Comparison of ENCODE assay signal across 1 cellular context in the genomic region with DNA sequence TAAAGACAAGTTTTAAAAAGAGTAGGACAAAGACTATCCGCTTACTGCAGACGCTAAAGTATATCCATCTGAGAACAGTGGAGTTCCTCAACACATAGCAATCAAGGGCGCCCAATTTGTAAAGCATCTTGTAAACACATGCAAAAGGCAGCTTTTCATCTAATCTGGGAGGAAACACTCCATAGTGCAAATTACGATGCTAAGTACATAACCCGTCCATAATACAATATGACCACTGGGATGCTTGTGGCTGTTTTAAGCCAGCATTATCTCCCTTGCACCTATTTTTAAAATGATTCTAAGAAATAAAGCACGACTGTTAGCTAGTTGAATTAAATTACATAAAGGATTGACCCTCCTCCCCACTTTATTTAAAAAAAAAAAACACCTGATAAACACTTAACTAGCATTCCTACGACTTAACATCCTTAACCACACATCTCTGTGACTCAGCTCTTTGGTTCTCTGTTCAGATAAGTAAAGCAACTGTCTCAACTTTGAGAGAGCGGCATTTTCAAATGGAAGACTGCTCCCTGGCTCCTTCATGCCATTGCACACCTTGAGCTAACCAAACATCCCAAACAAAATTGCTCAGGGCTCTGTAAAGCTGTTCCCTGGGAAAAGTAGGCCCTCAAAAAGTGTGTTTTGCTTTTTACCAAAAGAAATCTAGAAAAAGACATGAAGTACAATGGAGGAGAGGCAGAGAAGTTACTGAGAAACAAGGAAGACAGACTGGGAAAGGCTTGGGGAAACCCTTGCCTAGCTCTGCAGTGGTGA.
TF ChIP-seq lines count a peak whose summit lies in the region.

No MANE protein-coding gene starts in this region.

TF ChIP-seq in K562, 482 proteins besides CTCF, POLR2A, EP300 and RAD21 (continued from another document and continues in another):
- TF ChIP-seq, protein P1, sequence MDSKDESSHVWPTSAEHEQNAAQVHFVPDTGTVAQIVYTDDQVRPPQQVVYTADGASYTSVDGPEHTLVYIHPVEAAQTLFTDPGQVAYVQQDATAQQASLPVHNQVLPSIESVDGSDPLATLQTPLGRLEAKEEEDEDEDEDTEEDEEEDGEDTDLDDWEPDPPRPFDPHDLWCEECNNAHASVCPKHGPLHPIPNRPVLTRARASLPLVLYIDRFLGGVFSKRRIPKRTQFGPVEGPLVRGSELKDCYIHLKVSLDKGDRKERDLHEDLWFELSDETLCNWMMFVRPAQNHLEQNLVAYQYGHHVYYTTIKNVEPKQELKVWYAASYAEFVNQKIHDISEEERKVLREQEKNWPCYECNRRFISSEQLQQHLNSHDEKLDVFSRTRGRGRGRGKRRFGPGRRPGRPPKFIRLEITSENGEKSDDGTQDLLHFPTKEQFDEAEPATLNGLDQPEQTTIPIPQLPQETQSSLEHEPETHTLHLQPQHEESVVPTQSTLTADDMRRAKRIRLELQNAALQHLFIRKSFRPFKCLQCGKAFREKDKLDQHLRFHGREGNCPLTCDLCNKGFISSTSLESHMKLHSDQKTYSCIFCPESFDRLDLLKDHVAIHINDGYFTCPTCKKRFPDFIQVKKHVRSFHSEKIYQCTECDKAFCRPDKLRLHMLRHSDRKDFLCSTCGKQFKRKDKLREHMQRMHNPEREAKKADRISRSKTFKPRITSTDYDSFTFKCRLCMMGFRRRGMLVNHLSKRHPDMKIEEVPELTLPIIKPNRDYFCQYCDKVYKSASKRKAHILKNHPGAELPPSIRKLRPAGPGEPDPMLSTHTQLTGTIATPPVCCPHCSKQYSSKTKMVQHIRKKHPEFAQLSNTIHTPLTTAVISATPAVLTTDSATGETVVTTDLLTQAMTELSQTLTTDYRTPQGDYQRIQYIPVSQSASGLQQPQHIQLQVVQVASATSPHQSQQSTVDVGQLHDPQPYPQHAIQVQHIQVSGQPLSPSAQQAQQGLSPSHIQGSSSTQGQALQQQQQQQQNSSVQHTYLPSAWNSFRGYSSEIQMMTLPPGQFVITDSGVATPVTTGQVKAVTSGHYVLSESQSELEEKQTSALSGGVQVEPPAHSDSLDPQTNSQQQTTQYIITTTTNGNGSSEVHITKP (IDR thresholded peaks at IDR 0.05; ENCODE audit: partially characterized antibody), result no peak
- no peak for TF ChIP-seq RAD51 (IDR thresholded peaks at IDR 0.05; ENCODE audit: borderline replicate concordance, low read depth)
- TF ChIP-seq TFAM (CRISPR knock-in tag; conservative IDR thresholded peaks at IDR 0.05), result no peak
- no peak for TF ChIP-seq YBX1 (IDR thresholded peaks at IDR 0.05)
- TF ChIP-seq MYBL2 (IDR thresholded peaks at IDR 0.05; ENCODE audit: low read depth), result no peak; the same call in 1 of the 2 replicates
- no peak for TF ChIP-seq MYBL2 (CRISPR knock-in tag; IDR thresholded peaks at IDR 0.05; ENCODE audit: borderline replicate concordance)
- 0 out of 2 replicates have a peak, but pooled peaks have one; percentile 21 for TF ChIP-seq ZBTB17 (CRISPR knock-in tag; IDR thresholded peaks at IDR 0.05)
- no peak for TF ChIP-seq POLR3G (IDR thresholded peaks at IDR 0.05; ENCODE audit: extremely low read depth, insufficient read length, insufficient replicate concordance)
- TF ChIP-seq CHD2 (IDR thresholded peaks at IDR 0.05; ENCODE audit: low read depth, low read length), result no peak
- no peak for TF ChIP-seq ZNF830 (CRISPR knock-in tag; IDR thresholded peaks at IDR 0.05)
- TF ChIP-seq FOXK2 (conservative IDR thresholded peaks at IDR 0.05 in 1 of 2, IDR thresholded peaks at IDR 0.05 in 1 of 2; ENCODE audit: low read depth in 2 of 2), result peak; percentile 48 to 72; a peak in 2 of 4 replicates
- no peak for TF ChIP-seq SUPT5H (IDR thresholded peaks at IDR 0.05)
- no peak for TF ChIP-seq CBFB (CRISPR knock-in tag; IDR thresholded peaks at IDR 0.05)
- TF ChIP-seq EWSR1 (IDR thresholded peaks at IDR 0.05; ENCODE audit: borderline replicate concordance, low read depth, partially characterized antibody), result no peak
- no peak for TF ChIP-seq ATF1 (CRISPR knock-in tag; IDR thresholded peaks at IDR 0.05)
- TF ChIP-seq ATF1 (tag; IDR thresholded peaks at IDR 0.05), result 0 out of 2 replicates have a peak, but pooled peaks have one; percentile 24
- TF ChIP-seq, protein P2, sequence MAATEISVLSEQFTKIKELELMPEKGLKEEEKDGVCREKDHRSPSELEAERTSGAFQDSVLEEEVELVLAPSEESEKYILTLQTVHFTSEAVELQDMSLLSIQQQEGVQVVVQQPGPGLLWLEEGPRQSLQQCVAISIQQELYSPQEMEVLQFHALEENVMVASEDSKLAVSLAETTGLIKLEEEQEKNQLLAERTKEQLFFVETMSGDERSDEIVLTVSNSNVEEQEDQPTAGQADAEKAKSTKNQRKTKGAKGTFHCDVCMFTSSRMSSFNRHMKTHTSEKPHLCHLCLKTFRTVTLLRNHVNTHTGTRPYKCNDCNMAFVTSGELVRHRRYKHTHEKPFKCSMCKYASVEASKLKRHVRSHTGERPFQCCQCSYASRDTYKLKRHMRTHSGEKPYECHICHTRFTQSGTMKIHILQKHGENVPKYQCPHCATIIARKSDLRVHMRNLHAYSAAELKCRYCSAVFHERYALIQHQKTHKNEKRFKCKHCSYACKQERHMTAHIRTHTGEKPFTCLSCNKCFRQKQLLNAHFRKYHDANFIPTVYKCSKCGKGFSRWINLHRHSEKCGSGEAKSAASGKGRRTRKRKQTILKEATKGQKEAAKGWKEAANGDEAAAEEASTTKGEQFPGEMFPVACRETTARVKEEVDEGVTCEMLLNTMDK (IDR thresholded peaks at IDR 0.05; ENCODE audit: borderline replicate concordance, insufficient read depth, low read depth, low read length, poor library complexity, severe bottlenecking), result no peak
- TF ChIP-seq, protein P3, sequence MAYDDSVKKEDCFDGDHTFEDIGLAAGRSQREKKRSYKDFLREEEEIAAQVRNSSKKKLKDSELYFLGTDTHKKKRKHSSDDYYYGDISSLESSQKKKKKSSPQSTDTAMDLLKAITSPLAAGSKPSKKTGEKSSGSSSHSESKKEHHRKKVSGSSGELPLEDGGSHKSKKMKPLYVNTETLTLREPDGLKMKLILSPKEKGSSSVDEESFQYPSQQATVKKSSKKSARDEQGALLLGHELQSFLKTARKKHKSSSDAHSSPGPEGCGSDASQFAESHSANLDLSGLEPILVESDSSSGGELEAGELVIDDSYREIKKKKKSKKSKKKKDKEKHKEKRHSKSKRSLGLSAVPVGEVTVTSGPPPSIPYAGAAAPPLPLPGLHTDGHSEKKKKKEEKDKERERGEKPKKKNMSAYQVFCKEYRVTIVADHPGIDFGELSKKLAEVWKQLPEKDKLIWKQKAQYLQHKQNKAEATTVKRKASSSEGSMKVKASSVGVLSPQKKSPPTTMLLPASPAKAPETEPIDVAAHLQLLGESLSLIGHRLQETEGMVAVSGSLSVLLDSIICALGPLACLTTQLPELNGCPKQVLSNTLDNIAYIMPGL (CRISPR knock-in tag; IDR thresholded peaks at IDR 0.05), result no peak
- no peak for TF ChIP-seq ZNF57 (CRISPR knock-in tag; IDR thresholded peaks at IDR 0.05)
- peak; percentile 36 for TF ChIP-seq CXXC5 (CRISPR knock-in tag; IDR thresholded peaks at IDR 0.05)
- TF ChIP-seq RBM17 (IDR thresholded peaks at IDR 0.05; ENCODE audit: borderline replicate concordance, low read depth, low read length), result no peak
- TF ChIP-seq, protein P4, sequence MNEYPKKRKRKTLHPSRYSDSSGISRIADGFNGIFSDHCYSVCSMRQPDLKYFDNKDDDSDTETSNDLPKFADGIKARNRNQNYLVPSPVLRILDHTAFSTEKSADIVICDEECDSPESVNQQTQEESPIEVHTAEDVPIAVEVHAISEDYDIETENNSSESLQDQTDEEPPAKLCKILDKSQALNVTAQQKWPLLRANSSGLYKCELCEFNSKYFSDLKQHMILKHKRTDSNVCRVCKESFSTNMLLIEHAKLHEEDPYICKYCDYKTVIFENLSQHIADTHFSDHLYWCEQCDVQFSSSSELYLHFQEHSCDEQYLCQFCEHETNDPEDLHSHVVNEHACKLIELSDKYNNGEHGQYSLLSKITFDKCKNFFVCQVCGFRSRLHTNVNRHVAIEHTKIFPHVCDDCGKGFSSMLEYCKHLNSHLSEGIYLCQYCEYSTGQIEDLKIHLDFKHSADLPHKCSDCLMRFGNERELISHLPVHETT (CRISPR knock-in tag; conservative IDR thresholded peaks at IDR 0.05 in 1 of 2, IDR thresholded peaks at IDR 0.05 in 1 of 2), result no peak
- no peak for TF ChIP-seq HSF4 (CRISPR knock-in tag; IDR thresholded peaks at IDR 0.05; ENCODE audit: borderline replicate concordance)
- TF ChIP-seq ZNF77 (CRISPR knock-in tag; IDR thresholded peaks at IDR 0.05), result no peak
- no peak for TF ChIP-seq MEF2A (IDR thresholded peaks at IDR 0.05; ENCODE audit: control insufficient read depth, low read depth, low read length)
- TF ChIP-seq CTBP1 (IDR thresholded peaks at IDR 0.05; ENCODE audit: borderline replicate concordance), result peak; percentile 58; the same call in 1 of the 2 replicates
- TF ChIP-seq IFI16 (CRISPR knock-in tag; IDR thresholded peaks at IDR 0.05), result no peak
- TF ChIP-seq KLF6 (CRISPR knock-in tag; IDR thresholded peaks at IDR 0.05; ENCODE audit: borderline replicate concordance), result no peak
- TF ChIP-seq ZNF764 (CRISPR knock-in tag; IDR thresholded peaks at IDR 0.05; ENCODE audit: low read depth), result no peak
- TF ChIP-seq, protein P5, sequence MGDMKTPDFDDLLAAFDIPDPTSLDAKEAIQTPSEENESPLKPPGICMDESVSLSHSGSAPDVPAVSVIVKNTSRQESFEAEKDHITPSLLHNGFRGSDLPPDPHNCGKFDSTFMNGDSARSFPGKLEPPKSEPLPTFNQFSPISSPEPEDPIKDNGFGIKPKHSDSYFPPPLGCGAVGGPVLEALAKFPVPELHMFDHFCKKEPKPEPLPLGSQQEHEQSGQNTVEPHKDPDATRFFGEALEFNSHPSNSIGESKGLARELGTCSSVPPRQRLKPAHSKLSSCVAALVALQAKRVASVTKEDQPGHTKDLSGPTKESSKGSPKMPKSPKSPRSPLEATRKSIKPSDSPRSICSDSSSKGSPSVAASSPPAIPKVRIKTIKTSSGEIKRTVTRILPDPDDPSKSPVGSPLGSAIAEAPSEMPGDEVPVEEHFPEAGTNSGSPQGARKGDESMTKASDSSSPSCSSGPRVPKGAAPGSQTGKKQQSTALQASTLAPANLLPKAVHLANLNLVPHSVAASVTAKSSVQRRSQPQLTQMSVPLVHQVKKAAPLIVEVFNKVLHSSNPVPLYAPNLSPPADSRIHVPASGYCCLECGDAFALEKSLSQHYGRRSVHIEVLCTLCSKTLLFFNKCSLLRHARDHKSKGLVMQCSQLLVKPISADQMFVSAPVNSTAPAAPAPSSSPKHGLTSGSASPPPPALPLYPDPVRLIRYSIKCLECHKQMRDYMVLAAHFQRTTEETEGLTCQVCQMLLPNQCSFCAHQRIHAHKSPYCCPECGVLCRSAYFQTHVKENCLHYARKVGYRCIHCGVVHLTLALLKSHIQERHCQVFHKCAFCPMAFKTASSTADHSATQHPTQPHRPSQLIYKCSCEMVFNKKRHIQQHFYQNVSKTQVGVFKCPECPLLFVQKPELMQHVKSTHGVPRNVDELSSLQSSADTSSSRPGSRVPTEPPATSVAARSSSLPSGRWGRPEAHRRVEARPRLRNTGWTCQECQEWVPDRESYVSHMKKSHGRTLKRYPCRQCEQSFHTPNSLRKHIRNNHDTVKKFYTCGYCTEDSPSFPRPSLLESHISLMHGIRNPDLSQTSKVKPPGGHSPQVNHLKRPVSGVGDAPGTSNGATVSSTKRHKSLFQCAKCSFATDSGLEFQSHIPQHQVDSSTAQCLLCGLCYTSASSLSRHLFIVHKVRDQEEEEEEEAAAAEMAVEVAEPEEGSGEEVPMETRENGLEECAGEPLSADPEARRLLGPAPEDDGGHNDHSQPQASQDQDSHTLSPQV (IDR thresholded peaks at IDR 0.05), result 0 out of 2 replicates have a peak, but pooled peaks have one; percentile 30
- TF ChIP-seq PHB (CRISPR knock-in tag; IDR thresholded peaks at IDR 0.05), result no peak
- TF ChIP-seq TEAD2 (tag; IDR thresholded peaks at IDR 0.05), result no peak
- TF ChIP-seq ZZZ3 (IDR thresholded peaks at IDR 0.05), result no peak
- TF ChIP-seq, protein P6, sequence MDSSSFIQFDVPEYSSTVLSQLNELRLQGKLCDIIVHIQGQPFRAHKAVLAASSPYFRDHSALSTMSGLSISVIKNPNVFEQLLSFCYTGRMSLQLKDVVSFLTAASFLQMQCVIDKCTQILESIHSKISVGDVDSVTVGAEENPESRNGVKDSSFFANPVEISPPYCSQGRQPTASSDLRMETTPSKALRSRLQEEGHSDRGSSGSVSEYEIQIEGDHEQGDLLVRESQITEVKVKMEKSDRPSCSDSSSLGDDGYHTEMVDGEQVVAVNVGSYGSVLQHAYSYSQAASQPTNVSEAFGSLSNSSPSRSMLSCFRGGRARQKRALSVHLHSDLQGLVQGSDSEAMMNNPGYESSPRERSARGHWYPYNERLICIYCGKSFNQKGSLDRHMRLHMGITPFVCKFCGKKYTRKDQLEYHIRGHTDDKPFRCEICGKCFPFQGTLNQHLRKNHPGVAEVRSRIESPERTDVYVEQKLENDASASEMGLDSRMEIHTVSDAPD (CRISPR knock-in tag; IDR thresholded peaks at IDR 0.05), result no peak
- TF ChIP-seq, protein P7, sequence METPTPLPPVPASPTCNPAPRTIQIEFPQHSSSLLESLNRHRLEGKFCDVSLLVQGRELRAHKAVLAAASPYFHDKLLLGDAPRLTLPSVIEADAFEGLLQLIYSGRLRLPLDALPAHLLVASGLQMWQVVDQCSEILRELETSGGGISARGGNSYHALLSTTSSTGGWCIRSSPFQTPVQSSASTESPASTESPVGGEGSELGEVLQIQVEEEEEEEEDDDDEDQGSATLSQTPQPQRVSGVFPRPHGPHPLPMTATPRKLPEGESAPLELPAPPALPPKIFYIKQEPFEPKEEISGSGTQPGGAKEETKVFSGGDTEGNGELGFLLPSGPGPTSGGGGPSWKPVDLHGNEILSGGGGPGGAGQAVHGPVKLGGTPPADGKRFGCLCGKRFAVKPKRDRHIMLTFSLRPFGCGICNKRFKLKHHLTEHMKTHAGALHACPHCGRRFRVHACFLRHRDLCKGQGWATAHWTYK (CRISPR knock-in tag; IDR thresholded peaks at IDR 0.05), result no peak
- no peak for TF ChIP-seq BRD4 (IDR thresholded peaks at IDR 0.05)
- TF ChIP-seq ZNF668 (CRISPR knock-in tag; IDR thresholded peaks at IDR 0.05), result 0 out of 2 replicates have a peak, but pooled peaks have one; percentile 38
- no peak for TF ChIP-seq RBM34 (IDR thresholded peaks at IDR 0.05; ENCODE audit: borderline replicate concordance, insufficient read depth, low read length)
- no peak for TF ChIP-seq ZNF583 (CRISPR knock-in tag; IDR thresholded peaks at IDR 0.05)
- no peak for TF ChIP-seq ADNP (tag; IDR thresholded peaks at IDR 0.05)
- TF ChIP-seq TBL1XR1 (IDR thresholded peaks at IDR 0.05; ENCODE audit: low read length in 2 of 2), result no peak
- TF ChIP-seq ZNF263 (CRISPR knock-in tag; IDR thresholded peaks at IDR 0.05; ENCODE audit: borderline replicate concordance), result no peak
